ENCODE assay signal across 11 cellular contexts in genomic region chr10:100349672-100350071, GRCh38. TPM values are rescaled to one million over a fixed set of nuclear protein-coding genes. Genes with fewer than 3 reads are reported as not detected.
A peak's percentile ranks its signal among the peaks of the same experiment; 100 is the strongest.
DNase-seq lines count a peak whose midpoint lies in the region; ATAC-seq, FAIRE-seq and TF ChIP-seq lines count a peak whose summit lies in the region.
"Had no signal": no experiment of that assay in that cellular context is flagged by ENCODE, and none has a peak within 500 bp of the region (broad histone marks: within the 10 kb centered on the region; RNA-seq: fewer than 3 reads in every experiment).

No MANE protein-coding gene starts in this region.

- no peak overlapping the region for H3K18ac ChIP-seq in mesendoderm (ENCODE audit: low read length)

- no peak overlapping the region for H3K4ac ChIP-seq in mesendoderm (ENCODE audit: low read depth, low read length)

- H3K9me3 Mint-ChIP-seq in CD8-positive, alpha-beta memory T cell, result no peaks in the 10 kb centered on the region
- no peaks in the 10 kb centered on the region for H3K9me3 Mint-ChIP-seq in effector memory CD8-positive, alpha-beta T cell

- no CpG with 5 or more reads among the region's 3 CpGs for WGBS in mesendoderm (ENCODE audit: extremely low coverage, insufficient coverage, low lambda C conversion rate)
- 89 to 97% (median 90%) methylated on average over 3 of the region's 3 CpGs for WGBS in spleen, 5 donors

- no peaks in the 10 kb centered on the region for H3K27me3 Mint-ChIP-seq in CD8-positive, alpha-beta memory T cell
- no peaks in the 10 kb centered on the region for H3K27me3 Mint-ChIP-seq in effector memory CD8-positive, alpha-beta T cell

- TF ChIP-seq CTCF in brain microvascular endothelial cell (IDR thresholded peaks at IDR 0.05; ENCODE audit: low read depth, low read length, missing control alignments), result peak; percentile 13
- no peak for TF ChIP-seq CTCF in spleen (IDR thresholded peaks at IDR 0.05 in 8 of 11, conservative IDR thresholded peaks at IDR 0.05 in 3 of 11)
- TF ChIP-seq CTCF in D721Med (IDR thresholded peaks at IDR 0.05; ENCODE audit: insufficient read depth, missing control alignments), result no peak

- CTCF ChIA-PET in CD8-positive, alpha-beta memory T cell (lab: Charles Lee), result interaction anchor here (1.3 to 2.0 kb wide), 2 partner anchors 21 to 169 kb away, joined by 3 to 9 read pairs; no protein-coding TSS in a partner anchor

- DNase-seq in CD8-positive, alpha-beta memory T cell, result no peak
- DNase-seq in brain microvascular endothelial cell, result no peak
- DNase-seq in mesendoderm, result no peak
- no peak for DNase-seq in DMS153 treated with DMSO at 0.1 percent for 48 hours (lab: John Stamatoyannopoulos, UW; ENCODE audit: unreplicated experiment)
- no peak for DNase-seq in effector memory CD8-positive, alpha-beta T cell
- DNase-seq in spleen, result no peak
- no peak for DNase-seq in D721Med (ENCODE audit: insufficient read length, low spot score)

- H2BK120ac ChIP-seq in mesendoderm (ENCODE audit: low read depth, low read length), result no peak overlapping the region

- H2AK5ac ChIP-seq in mesendoderm (ENCODE audit: low read length), result no peak overlapping the region

- H3K79me2 ChIP-seq in mesendoderm (ENCODE audit: control insufficient read depth, insufficient read depth, low read length), result peaks cover 71% of the 10 kb centered on the region
- H3K79me2 ChIP-seq: parathyroid adenoma had no signal

- peaks cover 25 to 34% (median 25%) of the 10 kb centered on the region in 3 donors for H3K4me1 Mint-ChIP-seq in CD8-positive, alpha-beta memory T cell
- H3K4me1 Mint-ChIP-seq in effector memory CD8-positive, alpha-beta T cell (ENCODE audit: low read depth in 2 of 2), result peaks cover 27 to 33% of the 10 kb centered on the region in 2 donors

- H3K23ac ChIP-seq in mesendoderm (ENCODE audit: low read length), result no peak overlapping the region

- peak overlapping the region in 2 of 8 donors; percentile 36 to 37 for H3K27ac Mint-ChIP-seq in CD8-positive, alpha-beta memory T cell
- no peak overlapping the region for H3K27ac Mint-ChIP-seq in effector memory CD8-positive, alpha-beta T cell

- no peaks in the 10 kb centered on the region for H3K36me3 ChIP-seq in CD8-positive, alpha-beta memory T cell (ENCODE audit: insufficient read depth, low read length)
- peaks cover 74% of the 10 kb centered on the region for H3K36me3 ChIP-seq in KOPT-K1 (ENCODE audit: insufficient read depth, low read length)
- peaks cover 63% of the 10 kb centered on the region for H3K36me3 ChIP-seq in brain microvascular endothelial cell (replicated peaks)
- H3K36me3 ChIP-seq in mesendoderm (ENCODE audit: control insufficient read depth, insufficient read depth, low read length), result peaks cover 36% of the 10 kb centered on the region
- peaks cover 0 to 34% (median 2%) of the 10 kb centered on the region in 6 donors for H3K36me3 ChIP-seq in spleen

- H3K56ac ChIP-seq in mesendoderm (ENCODE audit: low read length), result peak overlapping the region; percentile 99

- peak overlapping the region in 1 of 7 donors; percentile 81 for H3K4me3 Mint-ChIP-seq in CD8-positive, alpha-beta memory T cell
- H3K4me3 Mint-ChIP-seq in effector memory CD8-positive, alpha-beta T cell, result no peak overlapping the region

- H2BK5ac ChIP-seq in mesendoderm (ENCODE audit: low read length), result no peak overlapping the region

- peak overlapping the region; percentile 30 for H3K4me3 ChIP-seq in CD8-positive, alpha-beta memory T cell (ENCODE audit: low read length)
- peak overlapping the region; percentile 95 for H3K4me3 ChIP-seq in brain microvascular endothelial cell (ENCODE audit: low read depth, low read length)
- peak overlapping the region; percentile 10 for H3K4me3 ChIP-seq in mesendoderm (ENCODE audit: low read length)
- H3K4me3 ChIP-seq in spleen, result no peak overlapping the region
- H3K4me3 ChIP-seq: SJCRH30 had no signal

- no peak for ATAC-seq in effector memory CD8-positive, alpha-beta T cell (replicated peaks)

- H3K4me1 ChIP-seq in CD8-positive, alpha-beta memory T cell (ENCODE audit: insufficient read depth, low read length), result peaks cover 12% of the 10 kb centered on the region
- H3K4me1 ChIP-seq in mesendoderm (ENCODE audit: control insufficient read depth, low read depth, low read length) (peaks cover 28% of the 10 kb centered on the region), spleen (peaks cover 0 to 58% (median 18%) of the 10 kb centered on the region in 6 donors)

- H4K5ac ChIP-seq in mesendoderm (ENCODE audit: low read length), result no peak overlapping the region

- in situ Hi-C loops in brain microvascular endothelial cell (cut with HindIII; ENCODE audit: low pct_ligation_motif_present, low sequenced_read_pairs), result loop anchor here (25.0 kb wide), 2 partner anchors 88 to 163 kb away; partner anchors contain the start of gene SEC31B

- H3K9me3 ChIP-seq in CD8-positive, alpha-beta memory T cell (ENCODE audit: low read length), result no peaks in the 10 kb centered on the region
- no peaks in the 10 kb centered on the region for H3K9me3 ChIP-seq in KOPT-K1 (ENCODE audit: insufficient read depth, low read length, poor library complexity, severe bottlenecking)
- no peaks in the 10 kb centered on the region for H3K9me3 ChIP-seq in spleen
- H3K9me3 ChIP-seq: SJCRH30 had no signal

- POLR2A ChIA-PET in CD8-positive, alpha-beta memory T cell (lab: Charles Lee), result no interaction called here

- H3K36me3 Mint-ChIP-seq in CD8-positive, alpha-beta memory T cell, result peaks cover 6 to 9% (median 7%) of the 10 kb centered on the region in 3 donors
- H3K36me3 Mint-ChIP-seq in effector memory CD8-positive, alpha-beta T cell (ENCODE audit: insufficient read depth), result peaks cover 6% of the 10 kb centered on the region

- no peak for TF ChIP-seq POLR2A in spleen (IDR thresholded peaks at IDR 0.05)

- peak overlapping the region; percentile 49 for H3K27ac ChIP-seq in CD8-positive, alpha-beta memory T cell (ENCODE audit: low read depth, low read length)
- peak overlapping the region; percentile 97 for H3K27ac ChIP-seq in KOPT-K1 (ENCODE audit: low read depth, low read length, poor library complexity, severe bottlenecking)
- H3K27ac ChIP-seq in brain microvascular endothelial cell, result no peak overlapping the region
- no peak overlapping the region for H3K27ac ChIP-seq in mesendoderm (ENCODE audit: low read depth, low read length)
- no peak overlapping the region for H3K27ac ChIP-seq in spleen
- H3K27ac ChIP-seq: parathyroid adenoma, SJCRH30 had no signal

- no peak overlapping the region for H4K8ac ChIP-seq in mesendoderm (ENCODE audit: low read depth, low read length)

- peak overlapping the region; percentile 99 for H3K9ac ChIP-seq in mesendoderm (ENCODE audit: low read length)
- H3K9ac ChIP-seq: parathyroid adenoma had no signal

- FAIRE-seq in D721Med (lab: Jason Lieb, UNC), result no peak
- FAIRE-seq: G401.6 had no signal

- intact Hi-C loops in spleen (cut with DNase I; ENCODE audit: low total_unique reads), result no loop called here

- H2BK15ac ChIP-seq in mesendoderm (replicated peaks; ENCODE audit: low read depth), result no peak overlapping the region

- H3K79me1 ChIP-seq in mesendoderm (ENCODE audit: low read length), result peaks cover 29% of the 10 kb centered on the region

- H3K4me2 ChIP-seq in mesendoderm (ENCODE audit: low read length), result peak overlapping the region; percentile 96

- H3K27me3 ChIP-seq in CD8-positive, alpha-beta memory T cell (ENCODE audit: insufficient read depth, low read length, poor library complexity, severe bottlenecking), result no peaks in the 10 kb centered on the region
- no peaks in the 10 kb centered on the region for H3K27me3 ChIP-seq in brain microvascular endothelial cell (replicated peaks)
- no peaks in the 10 kb centered on the region for H3K27me3 ChIP-seq in mesendoderm (ENCODE audit: insufficient read depth, low read length, poor library complexity)
- peaks cover 0 to 19% (median 0%) of the 10 kb centered on the region in 7 donors for H3K27me3 ChIP-seq in spleen (replicated peaks in 1 of 7)
- H3K27me3 ChIP-seq: SJCRH30 had no signal

RNA-seq across cellular contexts. Expression of gene SCD, which starts 2.6 kb away (rescaled TPM):
- total RNA-seq in CD8-positive, alpha-beta memory T cell, result 10 to 100 TPM; 43.9 to 45.3 TPM
- polyA plus RNA-seq in CD8-positive, alpha-beta memory T cell, result 5.1 TPM
- polyA plus RNA-seq in mesendoderm (2013, experiment 1 of 2), result 565 TPM
- 558 TPM for polyA plus RNA-seq in mesendoderm (2013, experiment 2 of 2)
- total RNA-seq in spleen, result 10 to 100 TPM; 21.0 to 56.3 (median 40.1) TPM
- 1 to 10 TPM; 2.1 to 8.3 (median 5.9) TPM for polyA plus RNA-seq in spleen

RNA-seq across cellular contexts. Expression of gene PKD2L1, which starts 19.6 kb away (rescaled TPM):
- not detected for total RNA-seq in CD8-positive, alpha-beta memory T cell
- polyA plus RNA-seq in CD8-positive, alpha-beta memory T cell, result not detected
- 0.04 TPM for polyA plus RNA-seq in mesendoderm (2013, experiment 1 of 2)
- polyA plus RNA-seq in mesendoderm (2013, experiment 2 of 2), result 0.07 TPM
- total RNA-seq in spleen, result 1 to 10 TPM in 6 of 7 donors, not detected in 1; 3.0 to 8.7 (median 4.2) TPM
- polyA plus RNA-seq in spleen, result 1 to 10 TPM; 2.2 to 4.8 (median 3.3) TPM
- total RNA-seq: SJCRH30 had no signal

Comparison
In these comparisons a context has a peak if more than half of its experiments do, and no peak if none do; other contexts are left out.
1. H3K27ac ChIP-seq: peak in CD8-positive, alpha-beta memory T cell (single experiment) and KOPT-K1 (single experiment); none in brain microvascular endothelial cell (single experiment), mesendoderm (single experiment) and spleen (0 of 8).
2. H3K4me3 ChIP-seq: peak in CD8-positive, alpha-beta memory T cell (single experiment), brain microvascular endothelial cell (single experiment) and mesendoderm (single experiment); none in spleen (0 of 8).